8 cellular contexts compared by ENCODE assay signal in genomic region chr12:14367097-14367661, GRCh38. TPM values are rescaled to one million over a fixed set of nuclear protein-coding genes. Genes with fewer than 3 reads are reported as not detected.
A peak's percentile ranks its signal among the peaks of the same experiment; 100 is the strongest.
DNase-seq lines count a peak whose midpoint lies in the region; ATAC-seq and TF ChIP-seq lines count a peak whose summit lies in the region.

No MANE protein-coding gene starts in this region.

- H3K4me3 Mint-ChIP-seq in nephron progenitor cell, result peak overlapping the region; percentile 96

- H3K4me1 Mint-ChIP-seq in nephron progenitor cell, result peaks cover 33% of the 10 kb centered on the region

- ATAC-seq in GM18502 (IDR thresholded peaks at IDR 0.05; ENCODE audit: poor library complexity, unreplicated experiment) (peak; percentile 49), HG03045 (IDR thresholded peaks at IDR 0.05; ENCODE audit: unreplicated experiment) (peak; percentile 41), mucosa of descending colon (no peak)

- no peaks in the 10 kb centered on the region for H3K9me3 ChIP-seq in ectodermal cell (ENCODE audit: control insufficient read depth, low read length)
- H3K9me3 ChIP-seq in mucosa of descending colon, result no peaks in the 10 kb centered on the region

- H3K36me3 ChIP-seq in ectodermal cell (ENCODE audit: control insufficient read depth, insufficient read depth, low read length) (no peaks in the 10 kb centered on the region), mucosa of descending colon (ENCODE audit: low read depth) (no peaks in the 10 kb centered on the region)

- H3K27ac Mint-ChIP-seq in nephron progenitor cell, result peak overlapping the region; percentile 98

- peaks cover 48% of the 10 kb centered on the region for H3K9me3 Mint-ChIP-seq in nephron progenitor cell

- peak overlapping the region; percentile 11 for H3K27ac ChIP-seq in ectodermal cell (ENCODE audit: insufficient read depth, low read depth, low read length, poor library complexity, severe bottlenecking)

- peaks cover 40% of the 10 kb centered on the region for H3K36me3 Mint-ChIP-seq in nephron progenitor cell (ENCODE audit: low read depth)

- H3K4me1 ChIP-seq in ectodermal cell (ENCODE audit: control insufficient read depth, insufficient read depth, low read length) (peaks cover 4% of the 10 kb centered on the region), mucosa of descending colon (ENCODE audit: low read depth) (no peaks in the 10 kb centered on the region)

- 27 to 38% methylated on average over 4 of the region's 6 CpGs for WGBS in ectodermal cell, 2 experiments

- no peaks in the 10 kb centered on the region for H3K27me3 Mint-ChIP-seq in nephron progenitor cell (ENCODE audit: low read depth, poor library complexity)

- no peak for TF ChIP-seq CTCF in AG09309 (IDR thresholded peaks at IDR 0.05; ENCODE audit: control insufficient read depth, insufficient read depth, low read depth, low read length, missing control alignments)
- TF ChIP-seq CTCF in nephron progenitor cell (IDR thresholded peaks at IDR 0.05), result no peak
- TF ChIP-seq CTCF in mucosa of descending colon (IDR thresholded peaks at IDR 0.05), result no peak

- H3K4me3 ChIP-seq in AG09309 (ENCODE audit: control insufficient read depth, low read depth, low read length) (peak overlapping the region; percentile 73), ectodermal cell (ENCODE audit: insufficient read depth, low read depth, low read length) (peak overlapping the region; percentile 70), mucosa of descending colon (no peak overlapping the region)

- no peaks in the 10 kb centered on the region for H3K27me3 ChIP-seq in ectodermal cell (ENCODE audit: control insufficient read depth, insufficient read depth, low read length, poor library complexity, severe bottlenecking)

- DNase-seq in AG09309 (ENCODE audit: low read depth) (no peak), RKO (ENCODE audit: low spot score) (peak; percentile 80), nephron progenitor cell (no peak), mucosa of descending colon (no peak), GM19240 (ENCODE audit: insufficient read length, low spot score) (no peak)

- intact Hi-C loops in mucosa of descending colon (cut with DNase I, micrococcal nuclease), result loop anchor here (5.0 to 10.0 kb wide), 3 partner anchors 110 to 182 kb away; no protein-coding TSS in a partner anchor

RNA-seq across cellular contexts. Expression of gene ATF7IP, which starts 1.7 kb away (rescaled TPM):
- 101 TPM for polyA plus RNA-seq in ectodermal cell (2013, experiment 1 of 4)
- polyA plus RNA-seq in ectodermal cell (2013, experiment 2 of 4), result 115 TPM
- 70.1 TPM for polyA plus RNA-seq in ectodermal cell (2013, experiment 3 of 4)
- polyA plus RNA-seq in ectodermal cell (2013, experiment 4 of 4), result 86.9 TPM
- 10 to 100 TPM; 40.3 to 84.1 (median 63.2) TPM for total RNA-seq in mucosa of descending colon
